ENCODE assay signal across 16 cellular contexts in genomic region chr15:41690636-41691035, GRCh38. TPM values are rescaled to one million over a fixed set of nuclear protein-coding genes. Genes with fewer than 3 reads are reported as not detected.
DNase-seq lines count a peak whose midpoint lies in the region; ATAC-seq and TF ChIP-seq lines count a peak whose summit lies in the region.
"Had no signal": no experiment of that assay in that cellular context is flagged by ENCODE, and none has a peak within 500 bp of the region (broad histone marks: within the 10 kb centered on the region; RNA-seq: fewer than 3 reads in every experiment).

No MANE protein-coding gene starts in this region.

- H3K4me1 ChIP-seq in upper lobe of right lung, result peaks cover under 1% of the 10 kb centered on the region

- peak overlapping the region; percentile 41 to 44 for H3K27ac Mint-ChIP-seq in T-cell
- peak overlapping the region in 1 of 2 donors; percentile 39 for H3K27ac Mint-ChIP-seq in effector memory CD8-positive, alpha-beta T cell
- H3K27ac Mint-ChIP-seq: nephron progenitor cell had no signal

- POLR2A ChIA-PET in T-cell (lab: Charles Lee), result interaction anchor here in 1 of 2 donors (0.7 kb wide), 1 partner anchor 18 kb away, joined by 3 read pairs; no protein-coding TSS in a partner anchor

- H3K36me3 ChIP-seq in upper lobe of right lung, result no peaks in the 10 kb centered on the region
- H3K36me3 ChIP-seq: SJSA1, thoracic aorta had no signal

- DNase-seq in stimulated activated CD4-positive, alpha-beta T cell treated with anti-CD3 and anti-CD28 coated beads, Interleukin-15, amount 100 ng/mL, for 24 hours, result peak; percentile 19
- DNase-seq in stimulated activated CD4-positive, alpha-beta T cell treated with anti-CD3 and anti-CD28 coated beads, Interleukin-4, amount 100 ng/mL, for 24 hours, result no peak
- DNase-seq in T-cell (no peak), upper lobe of right lung (no peak), cerebellar nuclear complex (lab: John Stamatoyannopoulos, UW) (no peak), iPS-NIHi11 (ENCODE audit: low spot score) (no peak), HuH-7.5 (ENCODE audit: low spot score) (no peak)
- no peak for DNase-seq in effector memory CD8-positive, alpha-beta T cell
- DNase-seq: activated CD4-positive, alpha-beta T cell treated with anti-CD3 and anti-CD28 coated beads for 4 hours; NCI-H1930; NCI-H510A treated with DMSO at 0.1 percent for 48 hours; nephron progenitor cell; retina had no signal

- CTCF ChIA-PET in T-cell (lab: Charles Lee), result interaction anchor here (0.5 to 0.7 kb wide), 4 partner anchors 13 to 296 kb away, joined by 3 to 5 read pairs (median 4); no protein-coding TSS in a partner anchor

- TF ChIP-seq CTCF in upper lobe of right lung (IDR thresholded peaks at IDR 0.05), result no peak

- H3K36me3 Mint-ChIP-seq in T-cell, result peaks cover 3% of the 10 kb centered on the region
- H3K36me3 Mint-ChIP-seq in effector memory CD8-positive, alpha-beta T cell (ENCODE audit: insufficient read depth), result peaks cover 10% of the 10 kb centered on the region

- no peak overlapping the region for H3K4me3 Mint-ChIP-seq in T-cell
- H3K4me3 Mint-ChIP-seq in effector memory CD8-positive, alpha-beta T cell, result peak overlapping the region in 1 of 2 donors; percentile 16
- H3K4me3 Mint-ChIP-seq: nephron progenitor cell had no signal

- H3K27ac ChIP-seq in upper lobe of right lung, result no peak overlapping the region
- H3K27ac ChIP-seq: SJSA1, thoracic aorta had no signal

- H3K4me3 ChIP-seq in upper lobe of right lung, result no peak overlapping the region
- H3K4me3 ChIP-seq: SJSA1, thoracic aorta had no signal

- intact Hi-C loops in upper lobe of right lung (cut with DNase I), result no loop called here

- H3K9me3 Mint-ChIP-seq in T-cell, result no peaks in the 10 kb centered on the region
- H3K9me3 Mint-ChIP-seq in effector memory CD8-positive, alpha-beta T cell, result no peaks in the 10 kb centered on the region
- H3K9me3 Mint-ChIP-seq: nephron progenitor cell had no signal

- H3K27me3 Mint-ChIP-seq in T-cell, result no peaks in the 10 kb centered on the region
- H3K27me3 Mint-ChIP-seq in effector memory CD8-positive, alpha-beta T cell, result no peaks in the 10 kb centered on the region

- ATAC-seq in T-cell (replicated peaks in 1 of 4) (peak in 1 of 4 experiments; percentile 43), upper lobe of right lung (peak; percentile 53)
- ATAC-seq in effector memory CD8-positive, alpha-beta T cell (replicated peaks), result peak; percentile 26
- ATAC-seq: HCT116 had no signal

- no peaks in the 10 kb centered on the region for H3K27me3 ChIP-seq in upper lobe of right lung
- H3K27me3 ChIP-seq: SJSA1 had no signal

- H3K9me3 ChIP-seq in upper lobe of right lung, result no peaks in the 10 kb centered on the region
- H3K9me3 ChIP-seq: SJSA1, thoracic aorta had no signal

- peaks cover 78 to 84% (median 80%) of the 10 kb centered on the region in 3 donors for H3K4me1 Mint-ChIP-seq in T-cell
- peaks cover 33 to 65% of the 10 kb centered on the region in 2 donors for H3K4me1 Mint-ChIP-seq in effector memory CD8-positive, alpha-beta T cell (ENCODE audit: low read depth in 2 of 2)

RNA-seq across cellular contexts. Expression of gene MGA, which starts 30.4 kb away (rescaled TPM):
- total RNA-seq in T-cell, result 10 to 100 TPM; 49.7 to 58.7 (median 54.7) TPM
- total RNA-seq in upper lobe of right lung, result 39.2 TPM
